In the genomic region with DNA sequence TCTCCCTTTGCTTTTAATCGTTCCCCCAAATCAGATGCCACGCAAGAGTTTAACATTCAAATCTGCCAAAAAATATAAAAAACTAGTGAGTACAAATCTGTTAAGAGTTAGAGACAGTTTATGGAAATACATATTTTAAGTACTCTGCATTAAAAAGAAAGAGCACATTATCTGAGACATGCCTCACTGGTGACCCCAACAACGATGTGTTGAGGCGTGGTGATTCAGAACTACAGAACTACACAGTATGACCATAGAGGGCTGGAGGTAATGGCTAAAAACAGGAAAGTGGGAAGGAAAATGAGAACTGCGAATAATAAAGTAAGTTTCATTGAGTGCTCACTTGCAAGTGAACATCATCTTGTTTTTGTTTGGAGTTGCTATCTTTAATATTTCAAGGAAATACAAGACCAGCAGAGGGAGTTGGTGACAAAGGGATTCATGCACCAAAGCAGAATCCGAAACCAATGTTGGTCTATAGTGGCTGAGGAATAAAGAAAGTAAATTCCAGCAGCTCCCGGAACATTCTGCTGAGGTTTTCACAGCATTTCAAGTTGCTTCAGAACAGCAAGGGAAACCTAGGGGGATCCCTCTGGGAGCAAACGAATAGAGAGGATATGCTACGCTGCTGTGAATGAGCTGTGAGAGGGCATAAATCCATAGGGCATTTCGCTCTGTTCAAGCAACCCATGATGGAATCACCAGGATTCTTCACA, we compare ENCODE assay signal across 9 cellular contexts.
DNase-seq lines count a peak whose midpoint lies in the region; ATAC-seq, FAIRE-seq and TF ChIP-seq lines count a peak whose summit lies in the region.
"Had no signal": no experiment of that assay in that cellular context is flagged by ENCODE, and none has a peak within 500 bp of the region (broad histone marks: within the 10 kb centered on the region; RNA-seq: fewer than 3 reads in every experiment).

No MANE protein-coding gene starts in this region.

- peak overlapping the region; percentile 73; the same call in 1 of the 2 replicates for H2AFZ ChIP-seq in K562 (ENCODE audit: low read depth, low read length)

- no peaks in the 10 kb centered on the region for H3K9me3 Mint-ChIP-seq in activated T-helper 2 cell treated with anti-CD3 and anti-CD28 coated beads, Interferon-gamma antibody, Interleukin-2, Interleukin-4, amounts not matched to agents 10 μg/mL and 5 μg/mL and 100 μg/mL, durations not matched to agents 14 hours and 24 hours and 36 hours

- H3K4me1 Mint-ChIP-seq in activated T-helper 2 cell treated with anti-CD3 and anti-CD28 coated beads, Interferon-gamma antibody, Interleukin-2, Interleukin-4, amounts not matched to agents 10 μg/mL and 5 μg/mL and 100 μg/mL, durations not matched to agents 14 hours and 24 hours and 36 hours (ENCODE audit: low read depth) = no peaks in the 10 kb centered on the region

- 54% methylated on average over 10 of the region's 10 CpGs for WGBS in K562 (ENCODE audit: insufficient coverage, low coverage, missing lambda C conversion rate)

- no peak for TF ChIP-seq POLR2A in K562 (conservative IDR thresholded peaks at IDR 0.05)

- H3K27ac ChIP-seq in K562 (ENCODE audit: extremely low read depth, low read depth, low read length) = no peak overlapping the region

- DNase-seq in A172 (ENCODE audit: low spot score) = peak; percentile 45
- peak; percentile 3 for DNase-seq in HCEC 1CT
- DNase-seq in K562 (ENCODE audit: extremely low read depth in 1 of 4, low spot score in 3 of 4) = peak in 2 of 4 experiments; percentile 31 to 63
- peak; percentile 1 to 64 for DNase-seq in lung microvascular endothelial cell (ENCODE audit: low read depth in 2 of 2)
- DNase-seq in DMS153 (lab: John Stamatoyannopoulos, UW) = no peak
- no peak for DNase-seq in activated T-helper 2 cell treated with anti-CD3 and anti-CD28 coated beads, Interferon-gamma antibody, Interleukin-2, Interleukin-4, amounts not matched to agents 10 μg/mL and 5 μg/mL and 100 μg/mL, durations not matched to agents 14 hours and 24 hours and 36 hours (ENCODE audit: low spot score)
- DNase-seq in ureter (ENCODE audit: low spot score) = no peak
- DNase-seq in NCI-H1694 (lab: John Stamatoyannopoulos, UW) = no peak

- H4K20me1 ChIP-seq in K562 (replicated peaks; ENCODE audit: control insufficient read depth, insufficient read depth, low read length) = no peaks in the 10 kb centered on the region

- no peak overlapping the region; a peak in 1 of 4 replicates for H3K9ac ChIP-seq in K562 (ENCODE audit: insufficient read depth in 1 of 2, low read depth in 2 of 2, low read length in 2 of 2)

- H3K4me3 Mint-ChIP-seq in activated T-helper 2 cell treated with anti-CD3 and anti-CD28 coated beads, Interferon-gamma antibody, Interleukin-2, Interleukin-4, amounts not matched to agents 10 μg/mL and 5 μg/mL and 100 μg/mL, durations not matched to agents 14 hours and 24 hours and 36 hours (ENCODE audit: low read depth) = no peak overlapping the region
- H3K4me3 Mint-ChIP-seq: activated naive CD8-positive, alpha-beta T cell had no signal

- no peaks in the 10 kb centered on the region for H3K36me3 ChIP-seq in K562 (ENCODE audit: control insufficient read depth, insufficient read depth, low read length)

- no peak overlapping the region; the same call in 1 of the 2 replicates for H3K4me2 ChIP-seq in K562 (ENCODE audit: insufficient read depth, low read length)

- POLR2A ChIA-PET in K562 (lab: Yijun Ruan, JAX) = no interaction called here

- peaks cover 2% of the 10 kb centered on the region; the same call in 1 of the 3 replicates for H3K79me2 ChIP-seq in K562 (ENCODE audit: control insufficient read depth, insufficient read depth, low read length)

- no peaks in the 10 kb centered on the region for H3K27me3 ChIP-seq in K562 (ENCODE audit: control insufficient read depth in 2 of 2, insufficient read depth in 2 of 2, low read length in 2 of 2)

- H3K36me3 Mint-ChIP-seq in activated T-helper 2 cell treated with anti-CD3 and anti-CD28 coated beads, Interferon-gamma antibody, Interleukin-2, Interleukin-4, amounts not matched to agents 10 μg/mL and 5 μg/mL and 100 μg/mL, durations not matched to agents 14 hours and 24 hours and 36 hours (ENCODE audit: low read depth) = no peaks in the 10 kb centered on the region
- H3K36me3 Mint-ChIP-seq: activated naive CD8-positive, alpha-beta T cell had no signal

- CTCF ChIA-PET in K562 (lab: Yijun Ruan, JAX; ENCODE audit: low intra/inter-chr PET ratio) = interaction anchor here (0.5 to 2.9 kb wide), 5 partner anchors 104 to 223 kb away, joined by 3 to 24 read pairs (median 4); no protein-coding TSS in a partner anchor

- no peaks in the 10 kb centered on the region for H3K9me1 ChIP-seq in K562 (ENCODE audit: control insufficient read depth, insufficient read depth, low read length)

- TF ChIP-seq CTCF in K562 (IDR thresholded peaks at IDR 0.05 in 2 of 3, conservative IDR thresholded peaks at IDR 0.05 in 1 of 3; ENCODE audit: insufficient read depth in 2 of 3, low read depth in 1 of 3, low read length in 3 of 3) = peak; percentile 38 to 74 (median 53); a peak in 4 of 6 replicates

- no TSS peak for BruUV-seq in K562 (replicated peaks; lab: Mats Ljungman, UMichigan)

- intact Hi-C loops in K562 (cut with micrococcal nuclease) = loop anchor here (1.0 kb wide), 3 partner anchors 107 to 223 kb away; no protein-coding TSS in a partner anchor
- intact Hi-C loops in activated T-helper 2 cell treated with anti-CD3 and anti-CD28 coated beads, Interferon-gamma antibody, Interleukin-2, Interleukin-4, amounts not matched to agents 10 μg/mL and 5 μg/mL and 100 μg/mL, durations not matched to agents 14 hours and 24 hours and 36 hours (cut with micrococcal nuclease) = no loop called here

- in situ Hi-C loops in K562 (cut with MboI) = no loop called here

- H3K27me3 Mint-ChIP-seq in activated T-helper 2 cell treated with anti-CD3 and anti-CD28 coated beads, Interferon-gamma antibody, Interleukin-2, Interleukin-4, amounts not matched to agents 10 μg/mL and 5 μg/mL and 100 μg/mL, durations not matched to agents 14 hours and 24 hours and 36 hours (ENCODE audit: low read depth) = peaks cover 3% of the 10 kb centered on the region

- no peak overlapping the region for H3K27ac Mint-ChIP-seq in activated T-helper 2 cell treated with anti-CD3 and anti-CD28 coated beads, Interferon-gamma antibody, Interleukin-2, Interleukin-4, amounts not matched to agents 10 μg/mL and 5 μg/mL and 100 μg/mL, durations not matched to agents 14 hours and 24 hours and 36 hours
- H3K27ac Mint-ChIP-seq: activated naive CD8-positive, alpha-beta T cell had no signal

- no peak for TF ChIP-seq EP300 in K562 (IDR thresholded peaks at IDR 0.05; ENCODE audit: low read length)

- FAIRE-seq in K562 (lab: Jason Lieb, UNC) = peak; percentile 70

- peak; percentile 72 to 79 for TF ChIP-seq RAD21 in K562 (CRISPR knock-in tag; conservative IDR thresholded peaks at IDR 0.05 in 1 of 2, IDR thresholded peaks at IDR 0.05 in 1 of 2)

- no peaks in the 10 kb centered on the region; a peak in 1 of 5 replicates for H3K4me1 ChIP-seq in K562 (replicated peaks in 1 of 2; ENCODE audit: control insufficient read depth in 2 of 2, insufficient read depth in 2 of 2, low read length in 2 of 2)

- H3K4me3 ChIP-seq in K562 = no peak overlapping the region

- H3K9me3 ChIP-seq in K562 (replicated peaks; ENCODE audit: control insufficient read depth, insufficient read depth, low read depth, low read length) = no peaks in the 10 kb centered on the region

- ATAC-seq in K562 = peak; percentile 85

TF ChIP-seq in K562, 482 proteins besides CTCF, POLR2A, EP300 and RAD21 (continues in another document):
- TF ChIP-seq SMC3 (conservative IDR thresholded peaks at IDR 0.05; ENCODE audit: insufficient read depth, low read depth, low read length) = peak; percentile 52; the same call in 1 of the 2 replicates
- TF ChIP-seq TEAD4 (IDR thresholded peaks at IDR 0.05; ENCODE audit: low read length) = peak; percentile 31; the same call in 1 of the 2 replicates
- no peak for TF ChIP-seq TEAD4 (CRISPR knock-in tag; IDR thresholded peaks at IDR 0.05; ENCODE audit: borderline replicate concordance)
- no peak for TF ChIP-seq MAFG (tag; conservative IDR thresholded peaks at IDR 0.05)
- no peak for TF ChIP-seq SMAD1 (IDR thresholded peaks at IDR 0.05; ENCODE audit: low read depth, low read length, partially characterized antibody)
- no peak for TF ChIP-seq POLR3G (IDR thresholded peaks at IDR 0.05; ENCODE audit: extremely low read depth, insufficient read length, insufficient replicate concordance)
- no peak for TF ChIP-seq RB1 (IDR thresholded peaks at IDR 0.05; ENCODE audit: low read depth)
- TF ChIP-seq ZNF79 (CRISPR knock-in tag; IDR thresholded peaks at IDR 0.05; ENCODE audit: low read depth) = no peak
- TF ChIP-seq, protein P1, sequence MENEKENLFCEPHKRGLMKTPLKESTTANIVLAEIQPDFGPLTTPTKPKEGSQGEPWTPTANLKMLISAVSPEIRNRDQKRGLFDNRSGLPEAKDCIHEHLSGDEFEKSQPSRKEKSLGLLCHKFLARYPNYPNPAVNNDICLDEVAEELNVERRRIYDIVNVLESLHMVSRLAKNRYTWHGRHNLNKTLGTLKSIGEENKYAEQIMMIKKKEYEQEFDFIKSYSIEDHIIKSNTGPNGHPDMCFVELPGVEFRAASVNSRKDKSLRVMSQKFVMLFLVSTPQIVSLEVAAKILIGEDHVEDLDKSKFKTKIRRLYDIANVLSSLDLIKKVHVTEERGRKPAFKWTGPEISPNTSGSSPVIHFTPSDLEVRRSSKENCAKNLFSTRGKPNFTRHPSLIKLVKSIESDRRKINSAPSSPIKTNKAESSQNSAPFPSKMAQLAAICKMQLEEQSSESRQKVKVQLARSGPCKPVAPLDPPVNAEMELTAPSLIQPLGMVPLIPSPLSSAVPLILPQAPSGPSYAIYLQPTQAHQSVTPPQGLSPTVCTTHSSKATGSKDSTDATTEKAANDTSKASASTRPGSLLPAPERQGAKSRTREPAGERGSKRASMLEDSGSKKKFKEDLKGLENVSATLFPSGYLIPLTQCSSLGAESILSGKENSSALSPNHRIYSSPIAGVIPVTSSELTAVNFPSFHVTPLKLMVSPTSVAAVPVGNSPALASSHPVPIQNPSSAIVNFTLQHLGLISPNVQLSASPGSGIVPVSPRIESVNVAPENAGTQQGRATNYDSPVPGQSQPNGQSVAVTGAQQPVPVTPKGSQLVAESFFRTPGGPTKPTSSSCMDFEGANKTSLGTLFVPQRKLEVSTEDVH (IDR thresholded peaks at IDR 0.05; ENCODE audit: low read depth, partially characterized antibody) = no peak
- no peak for TF ChIP-seq ELK1 (CRISPR knock-in tag; IDR thresholded peaks at IDR 0.05)
- no peak for TF ChIP-seq FOXJ2 (tag; IDR thresholded peaks at IDR 0.05)

Comparison
In these comparisons a context has a peak if more than half of its experiments do, and no peak if none do; other contexts are left out.
1. DNase-seq: peak in A172 (single experiment), HCEC 1CT (single experiment) and lung microvascular endothelial cell (2 of 2); none in DMS153 (single experiment), activated T-helper 2 cell treated with anti-CD3 and anti-CD28 coated beads, Interferon-gamma antibody, Interleukin-2, Interleukin-4, amounts not matched to agents 10 μg/mL and 5 μg/mL and 100 μg/mL, durations not matched to agents 14 hours and 24 hours and 36 hours (single experiment), ureter (single experiment) and NCI-H1694 (single experiment).